16 cellular contexts compared by ENCODE assay signal in the genomic region with DNA sequence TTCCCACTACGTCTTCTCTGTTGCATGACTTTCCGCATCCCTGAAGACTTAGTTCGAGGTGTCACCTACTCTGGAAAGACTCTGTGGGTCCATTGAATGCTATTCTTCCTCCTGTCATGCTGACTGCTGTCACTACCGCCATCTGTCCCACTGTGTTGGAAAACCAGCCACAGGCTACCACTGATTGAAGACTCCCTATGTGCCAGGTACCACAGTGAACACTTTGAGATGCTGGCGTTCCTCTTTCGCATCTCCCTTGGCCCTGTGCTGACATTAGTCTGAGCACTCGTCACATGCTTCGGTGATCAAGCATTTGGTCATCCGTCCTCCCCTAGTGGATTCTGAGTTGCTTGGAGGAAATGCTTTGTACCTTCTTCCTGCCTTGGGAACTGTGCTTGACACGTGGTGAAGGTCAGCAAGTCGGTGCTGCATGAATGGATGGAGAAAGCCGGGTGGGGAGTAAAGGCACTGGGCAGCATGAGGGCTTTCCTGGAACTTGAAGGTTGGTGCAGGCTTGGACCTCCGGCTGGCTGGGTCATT.
DNase-seq lines count a peak whose midpoint lies in the region; FAIRE-seq and TF ChIP-seq lines count a peak whose summit lies in the region.
"Had no signal": no experiment of that assay in that cellular context is flagged by ENCODE, and none has a peak within 500 bp of the region (broad histone marks: within the 10 kb centered on the region; RNA-seq: fewer than 3 reads in every experiment).

No MANE protein-coding gene starts in this region.

- no peak for FAIRE-seq in GM12891 (lab: Jason Lieb, UNC)
- FAIRE-seq: G401.6, H54 had no signal

- no peak overlapping the region for H3K4me3 ChIP-seq in fibroblast of mammary gland (ENCODE audit: control insufficient read depth, low read depth, low read length)

- no peak for TF ChIP-seq POLR2A in GM12891 (IDR thresholded peaks at IDR 0.05; ENCODE audit: low read depth, low read length)

- TF ChIP-seq CTCF in fibroblast of mammary gland (conservative IDR thresholded peaks at IDR 0.05; ENCODE audit: control insufficient read depth, insufficient read depth, low read depth, low read length) (no peak), GM13976 (IDR thresholded peaks at IDR 0.05; ENCODE audit: borderline replicate concordance, control extremely low read depth, extremely low read depth, insufficient read depth, missing control alignments) (no peak)

- DNase-seq in ELR (ENCODE audit: low read depth) (peak; percentile 44), RKO (ENCODE audit: low spot score) (peak; percentile 14), fibroblast of mammary gland (ENCODE audit: low read depth) (peak; percentile 11), retina (peak; percentile 47), GOT3 (lab: John Stamatoyannopoulos, UW) (no peak), hippocampal formation (lab: John Stamatoyannopoulos, UW) (no peak), GM13976 (ENCODE audit: low spot score) (no peak), GM12891 (ENCODE audit: insufficient read length, low spot score) (no peak)
- DNase-seq: DMS153, Karpas-422, MM.1S, NCI-H187 treated with DMSO at 0.1 percent for 48 hours, NCI-H446 treated with DMSO at 0.1 percent for 48 hours, NCI-H748 treated with DMSO at 0.1 percent for 48 hours had no signal

- in situ Hi-C loops in GM13976 (cut with MboI; ENCODE audit: low sequenced_read_pairs, unreplicated experiment), result no loop called here

TF ChIP-seq in GM12891, 5 proteins besides CTCF, POLR2A, EP300 and RAD21:
- TF ChIP-seq POU2F2 (IDR thresholded peaks at IDR 0.05; ENCODE audit: low read depth, low read length), result no peak

Comparison
In these comparisons a context has a peak if more than half of its experiments do, and no peak if none do; other contexts are left out.
1. DNase-seq: peak in ELR (single experiment), RKO (single experiment), fibroblast of mammary gland (single experiment) and retina (single experiment); none in GOT3 (single experiment), hippocampal formation (0 of 2), GM13976 (single experiment) and GM12891 (single experiment).